In genomic region chr11:92969293-92969633, GRCh38 we compare ENCODE assay signal across 21 cellular contexts. TPM values are rescaled to one million over a fixed set of nuclear protein-coding genes. Genes with fewer than 3 reads are reported as not detected.
A peak's percentile ranks its signal among the peaks of the same experiment; 100 is the strongest.
DNase-seq lines count a peak whose midpoint lies in the region; ATAC-seq and TF ChIP-seq lines count a peak whose summit lies in the region.
"Had no signal": no experiment of that assay in that cellular context is flagged by ENCODE, and none has a peak within 500 bp of the region (broad histone marks: within the 10 kb centered on the region; RNA-seq: fewer than 3 reads in every experiment).

No MANE protein-coding gene starts in this region.

- WGBS in IMR-90 (ENCODE audit: extremely low coverage in 2 of 2, insufficient read length in 1 of 2), 2 experiments: 18% methylated on average over 5 of the region's 16 CpGs; no CpG with 5 or more reads in 1 of the 2 experiments

- no peak overlapping the region for H2BK20ac ChIP-seq in IMR-90 (ENCODE audit: low read depth, low read length)

- POLR2A ChIA-PET in AG04450 (lab: Yijun Ruan, JAX) (no interaction called here), IMR-90 (lab: Charles Lee; ENCODE audit: unreplicated experiment) (no interaction called here)

- TF ChIP-seq POLR2A in IMR-90 (IDR thresholded peaks at IDR 0.05; ENCODE audit: low read depth, low read length): no peak

- no peak overlapping the region for H4K91ac ChIP-seq in IMR-90 (ENCODE audit: insufficient read depth, low read depth, low read length)

- no TSS peak for BruUV-seq in IMR-90 (replicated peaks; lab: Mats Ljungman, UMichigan)

- no peak for DNase-seq in AG04450 (ENCODE audit: low read depth, low spot score)
- DNase-seq in IMR-90: no peak
- DNase-seq in epithelial cell of proximal tubule (ENCODE audit: low read depth): no peak
- no peak for DNase-seq in T-helper 2 cell treated with Interferon-gamma antibody and Interleukin-4, amounts not matched to agents 5 μg/mL and 100 μg/mL, for 36 hours (ENCODE audit: low spot score)
- DNase-seq in hippocampal formation (lab: John Stamatoyannopoulos, UW): no peak
- DNase-seq in medulla oblongata (ENCODE audit: extremely low spot score): no peak
- no peak for DNase-seq in cerebellar nuclear complex (lab: John Stamatoyannopoulos, UW)
- DNase-seq: activated naive CD8-positive, alpha-beta T cell treated with anti-CD3 and anti-CD28 coated beads, Interleukin-2, amount 10 ng/mL, durations not matched to agents 7 days and 5 days; activated T-cell treated with anti-CD3 and anti-CD28 coated beads, Interleukin-2, amount 50 U/mL, for 1 hour; Caco-2; GDM1; left cardiac atrium; NCI-H1105; NCI-H446; SIG-M5; T-helper 9 cell had no signal

- H2BK120ac ChIP-seq in IMR-90 (ENCODE audit: low read depth, low read length): no peak overlapping the region

- peak overlapping the region in 2 of 3 experiments; percentile 42 to 64 for H3K4me3 Mint-ChIP-seq in nephron
- H3K4me3 Mint-ChIP-seq in T-helper 2 cell treated with Interferon-gamma antibody and Interleukin-4, amounts not matched to agents 5 μg/mL and 100 μg/mL, for 36 hours: no peak overlapping the region
- H3K4me3 Mint-ChIP-seq: activated naive CD8-positive, alpha-beta T cell treated with anti-CD3 and anti-CD28 coated beads, Interleukin-2, amount 10 ng/mL, durations not matched to agents 7 days and 5 days had no signal

- H3K23ac ChIP-seq in IMR-90 (ENCODE audit: low read depth, low read length): no peak overlapping the region

- H3K27ac ChIP-seq in AG04450 (ENCODE audit: low read depth, low read length) (no peak overlapping the region), IMR-90 (ENCODE audit: insufficient read depth, low read length) (no peak overlapping the region)
- H3K27ac ChIP-seq: epithelial cell of prostate had no signal

- peaks cover 5% of the 10 kb centered on the region; the same call in 1 of the 2 replicates for H3K9me1 ChIP-seq in IMR-90 (ENCODE audit: insufficient read depth, low read length)

- no peak overlapping the region for H2BK5ac ChIP-seq in IMR-90 (ENCODE audit: low read depth, low read length, poor library complexity, severe bottlenecking)

- H3K36me3 Mint-ChIP-seq in nephron (ENCODE audit: low read depth): no peaks in the 10 kb centered on the region
- no peaks in the 10 kb centered on the region for H3K36me3 Mint-ChIP-seq in T-helper 2 cell treated with Interferon-gamma antibody and Interleukin-4, amounts not matched to agents 5 μg/mL and 100 μg/mL, for 36 hours (ENCODE audit: low read depth)
- H3K36me3 Mint-ChIP-seq: activated naive CD8-positive, alpha-beta T cell treated with anti-CD3 and anti-CD28 coated beads, Interleukin-2, amount 10 ng/mL, durations not matched to agents 7 days and 5 days had no signal

- H2AK9ac ChIP-seq in IMR-90 (replicated peaks; ENCODE audit: low read depth, low read length, poor library complexity): no peak overlapping the region

- no peak overlapping the region for H3K27ac Mint-ChIP-seq in nephron
- no peak overlapping the region for H3K27ac Mint-ChIP-seq in T-helper 2 cell treated with Interferon-gamma antibody and Interleukin-4, amounts not matched to agents 5 μg/mL and 100 μg/mL, for 36 hours
- H3K27ac Mint-ChIP-seq: activated naive CD8-positive, alpha-beta T cell treated with anti-CD3 and anti-CD28 coated beads, Interleukin-2, amount 10 ng/mL, durations not matched to agents 7 days and 5 days had no signal

- CTCF ChIA-PET in AG04450 (lab: Charles Lee): interaction anchor here (1.4 kb wide), 1 partner anchor 14 kb away, joined by 3 read pairs; no protein-coding TSS in a partner anchor
- CTCF ChIA-PET in IMR-90 (lab: Yijun Ruan, JAX): interaction anchor here (1.0 kb wide), 1 partner anchor 14 kb away, joined by 3 read pairs; no protein-coding TSS in a partner anchor

- TF ChIP-seq CTCF in AG04450 (IDR thresholded peaks at IDR 0.05; ENCODE audit: low read depth, low read length) (no peak), IMR-90 (conservative IDR thresholded peaks at IDR 0.05; ENCODE audit: low read depth, low read length) (no peak), epithelial cell of proximal tubule (conservative IDR thresholded peaks at IDR 0.05; ENCODE audit: low read depth, low read length) (no peak), nephron (IDR thresholded peaks at IDR 0.05; ENCODE audit: unreplicated experiment in 3 of 3) (no peak)

- 0 out of 2 replicates have a peak, but pooled peaks cover 3% of the 10 kb centered on the region for H3K4me1 ChIP-seq in IMR-90 (ENCODE audit: control insufficient read depth, insufficient read depth, low read length)
- H3K4me1 ChIP-seq: Caco-2, HAP-1 had no signal

- H4K20me1 ChIP-seq in IMR-90 (ENCODE audit: insufficient read depth, low read length): no peaks in the 10 kb centered on the region

- H2BK15ac ChIP-seq in IMR-90 (ENCODE audit: low read depth, low read length): no peak overlapping the region; the same call in 2 of the 3 replicates

- no peak overlapping the region for H2AK5ac ChIP-seq in IMR-90 (ENCODE audit: low read depth, low read length)

- H3K27me3 Mint-ChIP-seq in nephron (ENCODE audit: low read depth): peaks cover 64% of the 10 kb centered on the region
- H3K27me3 Mint-ChIP-seq in T-helper 2 cell treated with Interferon-gamma antibody and Interleukin-4, amounts not matched to agents 5 μg/mL and 100 μg/mL, for 36 hours (ENCODE audit: low read depth): peaks cover 18% of the 10 kb centered on the region

- dilution Hi-C loops in IMR-90 (cut with HindIII; ENCODE audit: low sequenced_read_pairs, unreplicated experiment): no loop called here

- TF ChIP-seq RAD21 in IMR-90 (IDR thresholded peaks at IDR 0.05; ENCODE audit: low read length): no peak

- no peak overlapping the region for H3K14ac ChIP-seq in IMR-90 (replicated peaks; ENCODE audit: low read depth, low read length)

- H3K4me3 ChIP-seq in AG04450 (ENCODE audit: low read depth, low read length) (peak overlapping the region; percentile 56), IMR-90 (ENCODE audit: insufficient read depth, low read depth, low read length) (no peak overlapping the region; the same call in 1 of the 2 replicates), epithelial cell of proximal tubule (ENCODE audit: low read depth, low read length) (peak overlapping the region; percentile 23)
- H3K4me3 ChIP-seq: HAP-1 had no signal

- H3K56ac ChIP-seq in IMR-90 (ENCODE audit: extremely low read depth, insufficient read depth, low read length): no peak overlapping the region

- H2AFZ ChIP-seq in IMR-90 (replicated peaks; ENCODE audit: low read length, poor library complexity): peak overlapping the region; percentile 90

- no peak overlapping the region for H4K5ac ChIP-seq in IMR-90 (ENCODE audit: low read depth, low read length)

- H3K9me3 ChIP-seq in AG04450 (ENCODE audit: control insufficient read depth, insufficient read depth, low read length): no peaks in the 10 kb centered on the region; the same call in 1 of the 2 replicates
- H3K9me3 ChIP-seq in IMR-90 (ENCODE audit: control insufficient read depth, insufficient read depth, low read length): no peaks in the 10 kb centered on the region
- H3K9me3 ChIP-seq: Caco-2, HAP-1 had no signal

- no peak overlapping the region for H3K9ac ChIP-seq in IMR-90 (ENCODE audit: low read depth, low read length)

- no peaks in the 10 kb centered on the region for H3K4me1 Mint-ChIP-seq in nephron
- no peaks in the 10 kb centered on the region for H3K4me1 Mint-ChIP-seq in T-helper 2 cell treated with Interferon-gamma antibody and Interleukin-4, amounts not matched to agents 5 μg/mL and 100 μg/mL, for 36 hours (ENCODE audit: low read depth)
- H3K4me1 Mint-ChIP-seq: activated naive CD8-positive, alpha-beta T cell treated with anti-CD3 and anti-CD28 coated beads, Interleukin-2, amount 10 ng/mL, durations not matched to agents 7 days and 5 days had no signal

- H3K4ac ChIP-seq in IMR-90 (ENCODE audit: low read depth, low read length): no peak overlapping the region

- H3K27me3 ChIP-seq in AG04450 (ENCODE audit: control insufficient read depth, insufficient read depth, low read length) (peaks cover 4% of the 10 kb centered on the region), IMR-90 (ENCODE audit: control insufficient read depth, insufficient read depth, low read length) (peaks cover 8% of the 10 kb centered on the region)

- no peaks in the 10 kb centered on the region for H3K36me3 ChIP-seq in IMR-90 (ENCODE audit: control insufficient read depth, insufficient read depth, low read length)
- H3K36me3 ChIP-seq: HAP-1 had no signal

- peak overlapping the region; percentile 83 for H3K4me2 ChIP-seq in IMR-90 (ENCODE audit: low read depth, low read length)

- intact Hi-C loops in IMR-90 (cut with micrococcal nuclease): no loop called here

- no peaks in the 10 kb centered on the region for H3K79me1 ChIP-seq in IMR-90 (ENCODE audit: low read depth in 1 of 2, low read length in 2 of 2)

- in situ Hi-C loops in IMR-90 (cut with MboI; ENCODE audit: low sequenced_read_pairs): no loop called here

- peak; percentile 7; the same call in 1 of the 2 replicates for ATAC-seq in IMR-90 (ENCODE audit: low read depth)
- ATAC-seq: left cardiac atrium had no signal

- no peaks in the 10 kb centered on the region for H3K9me3 Mint-ChIP-seq in nephron
- H3K9me3 Mint-ChIP-seq in T-helper 2 cell treated with Interferon-gamma antibody and Interleukin-4, amounts not matched to agents 5 μg/mL and 100 μg/mL, for 36 hours: no peaks in the 10 kb centered on the region
- H3K9me3 Mint-ChIP-seq: activated naive CD8-positive, alpha-beta T cell treated with anti-CD3 and anti-CD28 coated beads, Interleukin-2, amount 10 ng/mL, durations not matched to agents 7 days and 5 days had no signal

- H4K8ac ChIP-seq in IMR-90 (ENCODE audit: low read depth in 2 of 2, low read length in 2 of 2): no peak overlapping the region

- H3K18ac ChIP-seq in IMR-90 (ENCODE audit: low read depth, low read length): no peak overlapping the region

TF ChIP-seq in IMR-90, 13 proteins besides CTCF, POLR2A, EP300 and RAD21 (continues in another document):
- TF ChIP-seq, protein P1, sequence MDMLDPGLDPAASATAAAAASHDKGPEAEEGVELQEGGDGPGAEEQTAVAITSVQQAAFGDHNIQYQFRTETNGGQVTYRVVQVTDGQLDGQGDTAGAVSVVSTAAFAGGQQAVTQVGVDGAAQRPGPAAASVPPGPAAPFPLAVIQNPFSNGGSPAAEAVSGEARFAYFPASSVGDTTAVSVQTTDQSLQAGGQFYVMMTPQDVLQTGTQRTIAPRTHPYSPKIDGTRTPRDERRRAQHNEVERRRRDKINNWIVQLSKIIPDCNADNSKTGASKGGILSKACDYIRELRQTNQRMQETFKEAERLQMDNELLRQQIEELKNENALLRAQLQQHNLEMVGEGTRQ (IDR thresholded peaks at IDR 0.05; ENCODE audit: low read depth, low read length): no peak
- TF ChIP-seq FOS (IDR thresholded peaks at IDR 0.05; ENCODE audit: low read depth, low read length): no peak

RNA-seq across cellular contexts. Expression of gene MTNR1B, which starts 0.2 kb away (rescaled TPM):
- 0.07 TPM in 1 of 2 replicates, not detected in the other for polyA plus RNA-seq in AG04450 (2011; rRNA removed)
- 0.32 and 0.56 TPM in 2 replicates for polyA minus RNA-seq in AG04450 (2011; rRNA and poly(A)+ RNA removed)
- under 0.01 TPM in 1 of 2 replicates, not detected in the other for total RNA-seq in IMR-90 (2012; rRNA removed)
- polyA plus RNA-seq in IMR-90 (2012; rRNA removed): 0.07 TPM in 1 of 2 replicates, not detected in the other
- polyA plus RNA-seq in IMR-90 (2012; cell fraction: cytosol; rRNA removed): 0.02 TPM in 1 of 2 replicates, not detected in the other
- polyA plus RNA-seq in IMR-90 (2012; cell fraction: nucleus; rRNA removed; ENCODE audit: low replicate concordance): 0.09 and 0.10 TPM in 2 replicates
- total RNA-seq in epithelial cell of proximal tubule: not detected in 2 replicates
- total RNA-seq: activated naive CD8-positive, alpha-beta T cell treated with anti-CD3 and anti-CD28 coated beads, Interleukin-2, amount 10 ng/mL, durations not matched to agents 7 days and 5 days; Caco-2; glomerular endothelial cell; left cardiac atrium; myocyte had no signal
